ENCODE assay signal across 16 cellular contexts in genomic region chr2:96824079-96824870, GRCh38. TPM values are rescaled to one million over a fixed set of nuclear protein-coding genes. Genes with fewer than 3 reads are reported as not detected.
DNase-seq lines count a peak whose midpoint lies in the region; ATAC-seq and TF ChIP-seq lines count a peak whose summit lies in the region.
"Had no signal": no experiment of that assay in that cellular context is flagged by ENCODE, and none has a peak within 500 bp of the region (broad histone marks: within the 10 kb centered on the region; RNA-seq: fewer than 3 reads in every experiment).

No MANE protein-coding gene starts in this region.

- H3K27me3 ChIP-seq in cardiac muscle cell: no peaks in the 10 kb centered on the region
- H3K27me3 ChIP-seq: foreskin keratinocyte had no signal

- TF ChIP-seq CTCF in cardiac muscle cell (IDR thresholded peaks at IDR 0.05; ENCODE audit: low read depth, low read length): no peak
- no peak for TF ChIP-seq CTCF in type B pancreatic cell (conservative IDR thresholded peaks at IDR 0.05)

- H3K36me3 ChIP-seq in cardiac muscle cell: peaks cover 19% of the 10 kb centered on the region

- H3K4me1 ChIP-seq in cardiac muscle cell (ENCODE audit: low read depth): peaks cover 28% of the 10 kb centered on the region
- H3K4me1 ChIP-seq: foreskin keratinocyte had no signal

- peaks cover 15% of the 10 kb centered on the region for H3K4me1 Mint-ChIP-seq in activated T-helper 17 cell treated with anti-CD3 and anti-CD28 coated beads, Interleukin-2, amount 50 U/mL, for 72 hours
- peaks cover 31% of the 10 kb centered on the region for H3K4me1 Mint-ChIP-seq in type B pancreatic cell (ENCODE audit: unreplicated experiment)

- DNase-seq in cardiac muscle cell (ENCODE audit: low read depth in 1 of 2, low spot score in 1 of 2) (peak; percentile 55 to 76), left ventricle myocardium superior (no peak), kidney glomerular epithelial cell (lab: John Stamatoyannopoulos, UW) (peak; percentile 74), type B pancreatic cell (ENCODE audit: extremely low spot score, unreplicated experiment) (no peak), T-helper 1 cell (no peak), HCEC 1CT (no peak)
- no peak for DNase-seq in stimulated activated CD4-positive, alpha-beta T cell treated with anti-CD3 and anti-CD28 coated beads, Interleukin-4, amount 100 ng/mL, for 1 hour
- DNase-seq: activated T-cell treated with anti-CD3 and anti-CD28 coated beads, Interleukin-2, amount 50 U/mL, for 1 hour; anterior cingulate cortex; effector CD4-positive, alpha-beta T cell; foreskin keratinocyte; NCI-H146; NCI-H510A; stimulated activated CD4-positive, alpha-beta T cell treated with anti-CD3 and anti-CD28 coated beads, Interleukin-15, amount 100 ng/mL, for 24 hours had no signal

- H3K27ac ChIP-seq in cardiac muscle cell: peak overlapping the region; percentile 48
- H3K27ac ChIP-seq: foreskin keratinocyte, KMS-11 had no signal

- H3K27ac Mint-ChIP-seq in activated T-helper 17 cell treated with anti-CD3 and anti-CD28 coated beads, Interleukin-2, amount 50 U/mL, for 72 hours: peak overlapping the region; percentile 5
- H3K27ac Mint-ChIP-seq in type B pancreatic cell: no peak overlapping the region

- H3K9me3 Mint-ChIP-seq in activated T-helper 17 cell treated with anti-CD3 and anti-CD28 coated beads, Interleukin-2, amount 50 U/mL, for 72 hours: no peaks in the 10 kb centered on the region
- no peaks in the 10 kb centered on the region for H3K9me3 Mint-ChIP-seq in type B pancreatic cell

- no peak overlapping the region for H3K4me3 Mint-ChIP-seq in activated T-helper 17 cell treated with anti-CD3 and anti-CD28 coated beads, Interleukin-2, amount 50 U/mL, for 72 hours
- no peak overlapping the region for H3K4me3 Mint-ChIP-seq in type B pancreatic cell

- ATAC-seq in left ventricle myocardium superior: no peak
- ATAC-seq in activated T-helper 17 cell treated with anti-CD3 and anti-CD28 coated beads, Interleukin-2, amount 50 U/mL, for 72 hours (replicated peaks): no peak
- ATAC-seq: foreskin keratinocyte had no signal

- H3K36me3 Mint-ChIP-seq in activated T-helper 17 cell treated with anti-CD3 and anti-CD28 coated beads, Interleukin-2, amount 50 U/mL, for 72 hours (ENCODE audit: low read depth): peaks cover 65% of the 10 kb centered on the region
- peaks cover 14% of the 10 kb centered on the region for H3K36me3 Mint-ChIP-seq in type B pancreatic cell

- intact Hi-C loops in left ventricle myocardium superior (cut with micrococcal nuclease): no loop called here

- no peaks in the 10 kb centered on the region for H3K27me3 Mint-ChIP-seq in activated T-helper 17 cell treated with anti-CD3 and anti-CD28 coated beads, Interleukin-2, amount 50 U/mL, for 72 hours
- no peaks in the 10 kb centered on the region for H3K27me3 Mint-ChIP-seq in type B pancreatic cell

- H3K9me3 ChIP-seq in cardiac muscle cell (ENCODE audit: low read depth): no peaks in the 10 kb centered on the region

- H3K4me3 ChIP-seq in cardiac muscle cell: no peak overlapping the region

RNA-seq across cellular contexts. Expression of gene CNNM3, which starts 8.2 kb away (rescaled TPM):
- total RNA-seq in cardiac muscle cell: 15.2 and 18.9 TPM in 2 replicates
- 37.6 and 46.6 TPM in 2 replicates for polyA plus RNA-seq in cardiac muscle cell
- 16.8 TPM for total RNA-seq in left ventricle myocardium superior
- 10 to 100 TPM; 17.9 to 22.0 TPM for total RNA-seq in activated T-helper 17 cell treated with anti-CD3 and anti-CD28 coated beads, Interleukin-2, amount 50 U/mL, for 72 hours
- 28.3 and 30.8 TPM in 2 replicates for total RNA-seq in type B pancreatic cell (ENCODE audit: low replicate concordance)

RNA-seq across cellular contexts. Expression of gene ANKRD23, which starts 19.5 kb away (rescaled TPM):
- 4.8 and 11.0 TPM in 2 replicates for total RNA-seq in cardiac muscle cell
- 2.5 and 3.3 TPM in 2 replicates for polyA plus RNA-seq in cardiac muscle cell
- 5.5 TPM for total RNA-seq in left ventricle myocardium superior
- total RNA-seq in activated T-helper 17 cell treated with anti-CD3 and anti-CD28 coated beads, Interleukin-2, amount 50 U/mL, for 72 hours: 10 to 100 TPM in 1 of 2 donors, 1 to 10 TPM in 1; 6.8 to 11.7 TPM
- 6.1 and 8.1 TPM in 2 replicates for total RNA-seq in type B pancreatic cell (ENCODE audit: low replicate concordance)

RNA-seq across cellular contexts. Expression of gene ANKRD39, which starts 33.5 kb away (rescaled TPM):
- total RNA-seq in cardiac muscle cell: 15.4 and 27.8 TPM in 2 replicates
- polyA plus RNA-seq in cardiac muscle cell: 32.1 and 32.3 TPM in 2 replicates
- 16.1 TPM for total RNA-seq in left ventricle myocardium superior
- total RNA-seq in activated T-helper 17 cell treated with anti-CD3 and anti-CD28 coated beads, Interleukin-2, amount 50 U/mL, for 72 hours: 10 to 100 TPM; 25.2 to 52.3 TPM
- 16.6 and 17.7 TPM in 2 replicates for total RNA-seq in type B pancreatic cell (ENCODE audit: low replicate concordance)

RNA-seq across cellular contexts. Expression of gene SEMA4C, which starts 45.6 kb away (rescaled TPM):
- total RNA-seq in cardiac muscle cell (45.7 and 53.6 TPM in 2 replicates), left ventricle myocardium superior (17.0 TPM), type B pancreatic cell (ENCODE audit: low replicate concordance) (45.5 and 58.1 TPM in 2 replicates)
- 27.9 and 31.1 TPM in 2 replicates for polyA plus RNA-seq in cardiac muscle cell
- total RNA-seq in activated T-helper 17 cell treated with anti-CD3 and anti-CD28 coated beads, Interleukin-2, amount 50 U/mL, for 72 hours: 1 to 10 TPM; 8.3 to 9.6 TPM

Comparison
In these comparisons a context has a peak if more than half of its experiments do, and no peak if none do; other contexts are left out.
1. DNase-seq: peak in cardiac muscle cell (2 of 2) and kidney glomerular epithelial cell (single experiment); none in left ventricle myocardium superior (single experiment), type B pancreatic cell (single experiment), stimulated activated CD4-positive, alpha-beta T cell treated with anti-CD3 and anti-CD28 coated beads, Interleukin-4, amount 100 ng/mL, for 1 hour (single experiment), T-helper 1 cell (0 of 5) and HCEC 1CT (single experiment).